Comparison of ENCODE assay signal across 8 cellular contexts in the genomic region with DNA sequence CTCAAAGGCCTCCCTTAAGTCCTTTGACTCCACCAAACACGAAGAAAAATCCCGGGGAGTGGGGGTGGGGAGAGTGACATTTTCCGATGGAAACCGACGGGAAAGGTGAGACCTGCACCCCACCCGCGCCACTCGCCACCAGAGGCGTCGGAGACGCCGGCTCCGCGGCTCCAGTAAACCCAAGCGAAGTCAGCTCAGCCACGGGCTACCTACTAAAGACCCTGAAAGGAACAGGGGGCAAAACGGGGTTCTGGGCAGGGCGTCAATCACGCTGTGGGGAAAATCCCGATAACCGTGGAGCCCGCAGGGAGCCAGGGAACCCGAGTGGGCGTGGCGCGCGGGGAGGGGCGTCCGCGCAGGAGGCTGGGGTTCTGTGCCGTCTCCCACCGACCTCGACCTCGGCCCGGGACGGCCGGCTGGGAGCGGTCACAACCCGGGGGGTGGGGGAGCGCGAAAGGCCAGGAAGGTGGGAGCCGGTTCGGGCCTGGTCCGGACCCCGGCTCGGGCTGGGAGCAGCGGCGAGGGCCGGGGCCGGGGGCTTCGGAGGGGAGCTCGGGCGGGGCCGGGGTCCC. TPM values are rescaled to one million over a fixed set of nuclear protein-coding genes. Genes with fewer than 3 reads are reported as not detected.
DNase-seq lines count a peak whose midpoint lies in the region; ATAC-seq and TF ChIP-seq lines count a peak whose summit lies in the region.

No MANE protein-coding gene starts in this region.

- H3K27ac Mint-ChIP-seq in CD8-positive, alpha-beta memory T cell = peak overlapping the region; percentile 34 to 96 (median 76)

- H3K79me1 ChIP-seq in IMR-90 (ENCODE audit: low read depth in 1 of 2, low read length in 2 of 2) = peaks cover 17 to 32% of the 10 kb centered on the region in 2 experiments

- H3K14ac ChIP-seq in IMR-90 (replicated peaks; ENCODE audit: low read depth, low read length) = peak overlapping the region; percentile 10; the same call in 1 of the 2 replicates

- TF ChIP-seq POLR2A in IMR-90 (IDR thresholded peaks at IDR 0.05; ENCODE audit: low read depth, low read length) = no peak; the same call in 1 of the 2 replicates

- H4K5ac ChIP-seq in IMR-90 (ENCODE audit: low read depth, low read length) = no peak overlapping the region

- H3K9ac ChIP-seq in IMR-90 (ENCODE audit: low read depth, low read length) = peak overlapping the region; percentile 100

- no peak overlapping the region for H2BK20ac ChIP-seq in IMR-90 (ENCODE audit: low read depth, low read length)

- peak overlapping the region; percentile 78 for H3K4me3 ChIP-seq in CD8-positive, alpha-beta memory T cell (ENCODE audit: low read length)
- H3K4me3 ChIP-seq in IMR-90 (ENCODE audit: insufficient read depth, low read depth, low read length) (peak overlapping the region; percentile 96), esophagus (ENCODE audit: low read depth in 1 of 2, low read length in 2 of 2) (peak overlapping the region; percentile 76 to 95), neuron (ENCODE audit: low read length) (peak overlapping the region; percentile 88), tibial artery (peak overlapping the region; percentile 91 to 92)

- no peak overlapping the region for H3K18ac ChIP-seq in IMR-90 (ENCODE audit: low read depth, low read length)

- no peak overlapping the region for H2BK15ac ChIP-seq in IMR-90 (ENCODE audit: low read depth, low read length)

- H3K23ac ChIP-seq in IMR-90 (ENCODE audit: low read depth, low read length) = peak overlapping the region; percentile 63

- H3K27ac ChIP-seq in CD8-positive, alpha-beta memory T cell (ENCODE audit: low read depth, low read length) = peak overlapping the region; percentile 90
- H3K27ac ChIP-seq in IMR-90 (ENCODE audit: insufficient read depth, low read length) (peak overlapping the region; percentile 99), esophagus (ENCODE audit: low read depth in 2 of 2, low read length in 1 of 2) (peak overlapping the region; percentile 96 to 99), tibial artery (peak overlapping the region; percentile 97 to 98)

- peaks cover 0 to 2% of the 10 kb centered on the region in 2 donors for H3K27me3 Mint-ChIP-seq in CD8-positive, alpha-beta memory T cell

- peak overlapping the region; percentile 95 for H2AK9ac ChIP-seq in IMR-90 (replicated peaks; ENCODE audit: low read depth, low read length, poor library complexity)

- H3K4me1 ChIP-seq in CD8-positive, alpha-beta memory T cell (ENCODE audit: insufficient read depth, low read length) = peaks cover 26% of the 10 kb centered on the region
- H3K4me1 ChIP-seq in IMR-90 (ENCODE audit: control insufficient read depth, insufficient read depth, low read length) (peaks cover 5% of the 10 kb centered on the region; the same call in 1 of the 2 replicates), esophagus (ENCODE audit: control insufficient read depth in 2 of 2, insufficient read depth in 2 of 2, low read length in 1 of 2) (peaks cover 0 to 2% of the 10 kb centered on the region in 2 donors), neuron (ENCODE audit: insufficient read depth, low read length) (peaks cover 18% of the 10 kb centered on the region), tibial artery (peaks cover 0 to 39% (median 23%) of the 10 kb centered on the region in 4 donors)

- intact Hi-C loops in IMR-90 (cut with micrococcal nuclease) = no loop called here
- intact Hi-C loops in tibial artery (cut with DNase I; ENCODE audit: low total_unique reads) = loop anchor here (5.0 kb wide), 1 partner anchor 105 kb away; a partner anchor contains a TSS

- H3K56ac ChIP-seq in IMR-90 (ENCODE audit: extremely low read depth, insufficient read depth, low read length) = no peak overlapping the region

- 1% methylated on average over 22 of the region's 54 CpGs; no CpG with 5 or more reads in 1 of the 2 experiments for WGBS in IMR-90 (ENCODE audit: extremely low coverage in 2 of 2, insufficient read length in 1 of 2), 2 experiments
- 1% methylated on average over 54 of the region's 54 CpGs for WGBS in esophagus, 2 donors

- H3K4me2 ChIP-seq in IMR-90 (ENCODE audit: low read depth, low read length) = peak overlapping the region; percentile 86

- H3K9me3 ChIP-seq in CD8-positive, alpha-beta memory T cell (ENCODE audit: low read length) = no peaks in the 10 kb centered on the region
- H3K9me3 ChIP-seq in IMR-90 (ENCODE audit: control insufficient read depth, insufficient read depth, low read length) (no peaks in the 10 kb centered on the region), esophagus (ENCODE audit: control insufficient read depth in 2 of 2, insufficient read depth in 1 of 2, low read depth in 1 of 2, low read length in 1 of 2) (no peaks in the 10 kb centered on the region), neuron (ENCODE audit: low read length) (no peaks in the 10 kb centered on the region), tibial artery (no peaks in the 10 kb centered on the region)

- POLR2A ChIA-PET in CD8-positive, alpha-beta memory T cell (lab: Charles Lee) = interaction anchor here (0.6 kb wide), 1 partner anchor 93 kb away, joined by 3 read pairs; no protein-coding TSS in a partner anchor
- POLR2A ChIA-PET in IMR-90 (lab: Charles Lee; ENCODE audit: unreplicated experiment) = no interaction called here

- peaks cover 4% of the 10 kb centered on the region for H3K9me1 ChIP-seq in IMR-90 (ENCODE audit: insufficient read depth, low read length)

- H4K8ac ChIP-seq in IMR-90 (ENCODE audit: low read depth in 2 of 2, low read length in 2 of 2) = no peak overlapping the region; a peak in 1 of 4 replicates

- H4K91ac ChIP-seq in IMR-90 (ENCODE audit: insufficient read depth, low read depth, low read length) = 0 out of 2 replicates have a peak overlapping the region, but pooled peaks have one; percentile 15

- peaks cover 18 to 40% (median 27%) of the 10 kb centered on the region in 3 donors for H3K4me1 Mint-ChIP-seq in CD8-positive, alpha-beta memory T cell

- H2BK120ac ChIP-seq in IMR-90 (ENCODE audit: low read depth, low read length) = no peak overlapping the region

- H2AFZ ChIP-seq in IMR-90 (replicated peaks; ENCODE audit: low read length, poor library complexity) (peak overlapping the region; percentile 95), neuron (ENCODE audit: low read depth, low read length) (peak overlapping the region; percentile 62)

- no peak overlapping the region for H3K4ac ChIP-seq in IMR-90 (ENCODE audit: low read depth, low read length)

- TF ChIP-seq RAD21 in IMR-90 (IDR thresholded peaks at IDR 0.05; ENCODE audit: low read length) = no peak

- ATAC-seq in GM21526 (IDR thresholded peaks at IDR 0.05; ENCODE audit: low FRiP score, unreplicated experiment) = peak; percentile 30
- ATAC-seq in IMR-90 (ENCODE audit: low read depth) = peak; percentile 43

- DNase-seq in CD8-positive, alpha-beta memory T cell = peak; percentile 41 to 69 (median 53)
- DNase-seq in IMR-90 (no peak), tibial artery (peak; percentile 28 to 79), Kasumi-1 (lab: John Stamatoyannopoulos, UW) (no peak)
- DNase-seq in activated CD8-positive, alpha-beta memory T cell treated with anti-CD3 and anti-CD28 coated beads, Interleukin-2, amount 50 U/mL, for 48 hours = peak; percentile 72

- H2BK5ac ChIP-seq in IMR-90 (ENCODE audit: low read depth, low read length, poor library complexity, severe bottlenecking) = peak overlapping the region; percentile 95

- no TSS peak for BruUV-seq in IMR-90 (replicated peaks; lab: Mats Ljungman, UMichigan)

- H2AK5ac ChIP-seq in IMR-90 (ENCODE audit: low read depth, low read length) = peak overlapping the region; percentile 18

- no peaks in the 10 kb centered on the region for H3K9me3 Mint-ChIP-seq in CD8-positive, alpha-beta memory T cell

- H3K27me3 ChIP-seq in CD8-positive, alpha-beta memory T cell (ENCODE audit: insufficient read depth, low read length, poor library complexity, severe bottlenecking) = no peaks in the 10 kb centered on the region
- H3K27me3 ChIP-seq in IMR-90 (ENCODE audit: control insufficient read depth, insufficient read depth, low read length) (no peaks in the 10 kb centered on the region), esophagus (ENCODE audit: control insufficient read depth in 1 of 2, insufficient read depth in 2 of 2, low read length in 2 of 2) (no peaks in the 10 kb centered on the region), neuron (ENCODE audit: insufficient read depth, low read length) (no peaks in the 10 kb centered on the region), tibial artery (no peaks in the 10 kb centered on the region)

- peak overlapping the region; percentile 77 to 92 (median 82) for H3K4me3 Mint-ChIP-seq in CD8-positive, alpha-beta memory T cell

- no peak for TF ChIP-seq CTCF in IMR-90 (conservative IDR thresholded peaks at IDR 0.05; ENCODE audit: low read depth, low read length)
- TF ChIP-seq CTCF in tibial artery (IDR thresholded peaks at IDR 0.05) = no peak

- CTCF ChIA-PET in CD8-positive, alpha-beta memory T cell (lab: Charles Lee) = no interaction called here
- CTCF ChIA-PET in IMR-90 (lab: Yijun Ruan, JAX) = no interaction called here

- in situ Hi-C loops in IMR-90 (cut with MboI; ENCODE audit: low sequenced_read_pairs) = no loop called here

- H3K36me3 Mint-ChIP-seq in CD8-positive, alpha-beta memory T cell = peaks cover 1 to 28% (median 4%) of the 10 kb centered on the region in 3 donors

- dilution Hi-C loops in IMR-90 (cut with HindIII; ENCODE audit: low sequenced_read_pairs, unreplicated experiment) = no loop called here

- H4K20me1 ChIP-seq in IMR-90 (ENCODE audit: insufficient read depth, low read length) = peaks cover 50% of the 10 kb centered on the region

- H3K36me3 ChIP-seq in CD8-positive, alpha-beta memory T cell (ENCODE audit: insufficient read depth, low read length) = peaks cover 20% of the 10 kb centered on the region
- H3K36me3 ChIP-seq in IMR-90 (ENCODE audit: control insufficient read depth, insufficient read depth, low read length) (peaks cover 14% of the 10 kb centered on the region), esophagus (ENCODE audit: control insufficient read depth in 2 of 2, insufficient read depth in 2 of 2, low read length in 1 of 2) (peaks cover 0 to 9% of the 10 kb centered on the region in 2 donors), neuron (ENCODE audit: insufficient read depth, low read length) (peaks cover 19% of the 10 kb centered on the region), tibial artery (peaks cover 11 to 22% (median 21%) of the 10 kb centered on the region in 3 donors)

RNA-seq across cellular contexts. Expression of a gene that starts 0.6 kb away (rescaled TPM):
- total RNA-seq in CD8-positive, alpha-beta memory T cell = 10 to 100 TPM; 49.1 to 50.1 TPM
- 41.9 TPM for polyA plus RNA-seq in CD8-positive, alpha-beta memory T cell
- 65.8 and 98.2 TPM in 2 replicates for total RNA-seq in IMR-90 (2012; rRNA removed)
- 99.1 and 110 TPM in 2 replicates for polyA plus RNA-seq in IMR-90 (2012; rRNA removed)
- polyA plus RNA-seq in IMR-90 (2012; cell fraction: cytosol; rRNA removed) = 56.2 and 79.8 TPM in 2 replicates
- polyA plus RNA-seq in IMR-90 (2012; cell fraction: nucleus; rRNA removed; ENCODE audit: low replicate concordance) = 92.4 and 155 TPM in 2 replicates
- polyA plus RNA-seq in esophagus = 10 to 100 TPM; 72.2 to 75.3 TPM

RNA-seq across cellular contexts. Expression of a gene that starts 50.8 kb away (rescaled TPM):
- 1 to 10 TPM; 3.2 to 4.0 TPM for total RNA-seq in CD8-positive, alpha-beta memory T cell
- 4.3 TPM for polyA plus RNA-seq in CD8-positive, alpha-beta memory T cell
- 10.8 and 14.9 TPM in 2 replicates for total RNA-seq in IMR-90 (2012; rRNA removed)
- 20.0 and 26.1 TPM in 2 replicates for polyA plus RNA-seq in IMR-90 (2012; rRNA removed)
- 22.2 and 40.3 TPM in 2 replicates for polyA plus RNA-seq in IMR-90 (2012; cell fraction: cytosol; rRNA removed)
- 16.9 and 51.7 TPM in 2 replicates for polyA plus RNA-seq in IMR-90 (2012; cell fraction: nucleus; rRNA removed; ENCODE audit: low replicate concordance)
- polyA plus RNA-seq in esophagus = 1 to 10 TPM; 9.3 to 9.7 TPM

Comparison
In these comparisons a context has a peak if more than half of its experiments do, and no peak if none do; other contexts are left out.
1. DNase-seq: peak in CD8-positive, alpha-beta memory T cell (5 of 5), activated CD8-positive, alpha-beta memory T cell treated with anti-CD3 and anti-CD28 coated beads, Interleukin-2, amount 50 U/mL, for 48 hours (single experiment) and tibial artery (2 of 2); none in IMR-90 (single experiment) and Kasumi-1 (0 of 2).
2. Peak in every context shown above with its lines, with median percentiles within 50 percentile points of each other: H3K27ac ChIP-seq and H3K4me3 ChIP-seq.